ENCODE assay signal across 20 cellular contexts in the genomic region with DNA sequence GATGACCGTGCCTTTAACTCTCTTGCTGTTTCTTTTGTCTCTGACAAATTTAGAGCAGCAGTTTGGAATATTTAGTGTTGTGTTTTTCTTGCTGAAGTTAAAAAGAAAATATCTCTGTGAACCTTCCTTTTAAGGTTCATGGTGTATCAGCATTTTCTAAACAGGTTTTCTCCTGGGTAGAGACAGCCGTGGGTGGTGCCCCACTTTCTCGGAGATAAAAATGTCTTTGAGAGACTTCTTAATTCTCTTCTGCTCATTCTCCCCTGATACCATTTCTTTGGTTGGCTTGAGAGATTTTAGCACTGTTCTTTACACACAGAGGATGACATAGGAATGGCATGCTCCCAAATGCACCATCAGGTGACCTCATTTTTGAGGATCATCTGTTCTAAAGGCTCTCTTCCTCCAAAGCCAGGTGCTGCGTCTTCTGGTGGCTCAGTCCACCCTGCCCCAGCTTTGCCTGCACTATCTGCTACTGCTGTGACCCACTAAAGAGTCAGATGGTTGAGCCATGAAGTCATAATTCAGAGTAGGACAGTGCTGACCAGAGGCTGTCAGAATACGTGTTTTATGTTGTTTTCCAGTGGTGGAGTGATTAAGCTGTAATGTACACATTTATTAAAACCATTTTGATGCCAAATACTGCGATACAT.
DNase-seq lines count a peak whose midpoint lies in the region; ATAC-seq and TF ChIP-seq lines count a peak whose summit lies in the region.
"Had no signal": no experiment of that assay in that cellular context is flagged by ENCODE, and none has a peak within 500 bp of the region (broad histone marks: within the 10 kb centered on the region; RNA-seq: fewer than 3 reads in every experiment).

No MANE protein-coding gene starts in this region.

- no peak overlapping the region for H3K9ac ChIP-seq in BLaER1
- H3K9ac ChIP-seq in parathyroid adenoma: no peak overlapping the region
- H3K9ac ChIP-seq: GM23248 had no signal

- no peak overlapping the region for H2AFZ ChIP-seq in parathyroid adenoma
- H2AFZ ChIP-seq: GM23248 had no signal

- ATAC-seq in RWPE2 (ENCODE audit: low read depth) (peak; percentile 51), HG02885 (IDR thresholded peaks at IDR 0.05; ENCODE audit: poor library complexity, unreplicated experiment) (no peak), GM18502 (IDR thresholded peaks at IDR 0.05; ENCODE audit: poor library complexity, unreplicated experiment) (no peak)
- ATAC-seq: Panc1, SK-N-SH treated with all-trans-retinoic acid at 6 μM for 48 hours had no signal

- H3K79me2 ChIP-seq in parathyroid adenoma: no peaks in the 10 kb centered on the region

- no peak overlapping the region for H3K4me3 ChIP-seq in BLaER1
- H3K4me3 ChIP-seq in RWPE2 (ENCODE audit: severe bottlenecking): no peak overlapping the region
- H3K4me3 ChIP-seq in parathyroid adenoma (ENCODE audit: low read depth, low read length): no peak overlapping the region
- H3K4me3 ChIP-seq: GM23248 had no signal

- H3K27me3 ChIP-seq in BLaER1 (no peaks in the 10 kb centered on the region), RWPE2 (ENCODE audit: insufficient read depth, poor library complexity, severe bottlenecking) (no peaks in the 10 kb centered on the region), parathyroid adenoma (ENCODE audit: control insufficient read depth, insufficient read depth, low read length) (no peaks in the 10 kb centered on the region)

- DNase-seq in RWPE2 (ENCODE audit: low spot score) (no peak), epithelial cell of prostate (ENCODE audit: low read depth, low spot score) (no peak), NOMO-1 treated with dmso at 0.1 percent for 144 hours (lab: John Stamatoyannopoulos, UW; ENCODE audit: unreplicated experiment) (no peak)
- DNase-seq: GDM1, GM23248, H9, HFFc6, KG1, NCI-H1092 treated with DMSO at 0.1 percent for 48 hours, NCI-H1436 treated with DMSO at 0.1 percent for 48 hours, NCI-H1930, NCI-H2227 treated with DMSO at 0.1 percent for 48 hours, NCI-H510A, NCI-H748 treated with DMSO at 0.1 percent for 48 hours had no signal

- no peak overlapping the region for H3K27ac ChIP-seq in BLaER1
- H3K27ac ChIP-seq in RWPE2 (ENCODE audit: poor library complexity, severe bottlenecking): peak overlapping the region; percentile 58
- peak overlapping the region; percentile 42 for H3K27ac ChIP-seq in epithelial cell of prostate
- no peak overlapping the region for H3K27ac ChIP-seq in parathyroid adenoma
- H3K27ac ChIP-seq: GM23248 had no signal

- no peaks in the 10 kb centered on the region for H4K20me1 ChIP-seq in BLaER1

- no peaks in the 10 kb centered on the region for H3K9me3 ChIP-seq in BLaER1
- no peaks in the 10 kb centered on the region for H3K9me3 ChIP-seq in RWPE2 (ENCODE audit: severe bottlenecking)
- no peaks in the 10 kb centered on the region for H3K9me3 ChIP-seq in parathyroid adenoma (ENCODE audit: control insufficient read depth, low read length)

- peaks cover 17% of the 10 kb centered on the region for H3K4me1 ChIP-seq in BLaER1
- H3K4me1 ChIP-seq in RWPE2 (ENCODE audit: insufficient read depth, poor library complexity, severe bottlenecking): peaks cover 21% of the 10 kb centered on the region
- H3K4me1 ChIP-seq in parathyroid adenoma: no peaks in the 10 kb centered on the region

- H3K36me3 ChIP-seq in BLaER1 (no peaks in the 10 kb centered on the region), RWPE2 (ENCODE audit: low read depth) (no peaks in the 10 kb centered on the region), parathyroid adenoma (ENCODE audit: control insufficient read depth, insufficient read depth, low read length) (no peaks in the 10 kb centered on the region)

- TF ChIP-seq CTCF in RWPE2 (IDR thresholded peaks at IDR 0.05; ENCODE audit: poor library complexity, severe bottlenecking) (no peak), parathyroid adenoma (IDR thresholded peaks at IDR 0.05) (no peak)

- 0 out of 2 replicates have a peak overlapping the region, but pooled peaks have one; percentile 2 for H3K4me2 ChIP-seq in BLaER1
- H3K4me2 ChIP-seq in parathyroid adenoma (ENCODE audit: low read length): peak overlapping the region; percentile 47

Comparison
In these comparisons a context has a peak if more than half of its experiments do, and no peak if none do; other contexts are left out.
1. H3K27ac ChIP-seq: peak in RWPE2 (single experiment) and epithelial cell of prostate (single experiment); none in BLaER1 (single experiment) and parathyroid adenoma (single experiment).